ENCODE assay signal across 2 cellular contexts in the genomic region with DNA sequence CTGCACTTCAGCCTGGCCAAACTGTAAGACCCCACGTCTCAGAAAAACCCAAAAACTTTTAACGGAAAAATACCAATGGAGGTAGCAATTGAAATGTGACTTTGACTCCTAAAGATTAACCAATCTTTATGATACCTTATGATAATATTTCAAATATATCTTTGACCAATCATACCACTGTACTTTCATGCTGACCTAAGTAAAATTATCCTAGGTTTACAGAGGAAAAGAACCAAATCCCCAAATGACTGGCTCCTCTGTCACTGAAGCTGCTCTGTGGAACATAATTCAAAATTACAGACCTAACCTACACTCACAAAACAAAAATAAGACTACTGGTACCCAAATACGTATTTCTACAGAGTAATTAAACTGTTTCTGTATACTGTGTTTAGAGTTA.
TF ChIP-seq lines count a peak whose summit lies in the region.

No MANE protein-coding gene starts in this region.

TF ChIP-seq in HepG2, 621 proteins besides CTCF, POLR2A, EP300 and RAD21 (continues in another document):
- TF ChIP-seq ZNF619 (CRISPR knock-in tag; IDR thresholded peaks at IDR 0.05) (no peak), ZNF746 (CRISPR knock-in tag; IDR thresholded peaks at IDR 0.05) (no peak), ZFP1 (CRISPR knock-in tag; IDR thresholded peaks at IDR 0.05) (no peak), MAFK (conservative IDR thresholded peaks at IDR 0.05 in 1 of 2, IDR thresholded peaks at IDR 0.05 in 1 of 2; ENCODE audit: low read length in 2 of 2) (peak; percentile 25 to 64; a peak in 2 of 4 replicates), HIVEP1 (CRISPR knock-in tag; IDR thresholded peaks at IDR 0.05) (no peak), SP2 (CRISPR knock-in tag; IDR thresholded peaks at IDR 0.05) (no peak), ZNF670 (CRISPR knock-in tag; IDR thresholded peaks at IDR 0.05; ENCODE audit: borderline replicate concordance) (no peak), SMAD3 (CRISPR knock-in tag; IDR thresholded peaks at IDR 0.05) (no peak), TCF7L2 (IDR thresholded peaks at IDR 0.05; ENCODE audit: low read depth, low read length) (no peak), THYN1 (CRISPR knock-in tag; IDR thresholded peaks at IDR 0.05; ENCODE audit: borderline replicate concordance, low read depth) (no peak), ELF3 (CRISPR knock-in tag; IDR thresholded peaks at IDR 0.05) (no peak), ZNF354B (CRISPR knock-in tag; IDR thresholded peaks at IDR 0.05) (no peak), MAFF (IDR thresholded peaks at IDR 0.05; ENCODE audit: low read depth, low read length) (peak; percentile 50; the same call in 1 of the 2 replicates), JUNB (CRISPR knock-in tag; IDR thresholded peaks at IDR 0.05; ENCODE audit: borderline replicate concordance) (no peak), SIX4 (CRISPR knock-in tag; IDR thresholded peaks at IDR 0.05) (no peak), ZNF577 (CRISPR knock-in tag; IDR thresholded peaks at IDR 0.05; ENCODE audit: borderline replicate concordance, low read depth) (no peak), AGO1 (IDR thresholded peaks at IDR 0.05; ENCODE audit: low read depth, low read length, poor library complexity, severe bottlenecking) (no peak)
- TF ChIP-seq, protein P1, sequence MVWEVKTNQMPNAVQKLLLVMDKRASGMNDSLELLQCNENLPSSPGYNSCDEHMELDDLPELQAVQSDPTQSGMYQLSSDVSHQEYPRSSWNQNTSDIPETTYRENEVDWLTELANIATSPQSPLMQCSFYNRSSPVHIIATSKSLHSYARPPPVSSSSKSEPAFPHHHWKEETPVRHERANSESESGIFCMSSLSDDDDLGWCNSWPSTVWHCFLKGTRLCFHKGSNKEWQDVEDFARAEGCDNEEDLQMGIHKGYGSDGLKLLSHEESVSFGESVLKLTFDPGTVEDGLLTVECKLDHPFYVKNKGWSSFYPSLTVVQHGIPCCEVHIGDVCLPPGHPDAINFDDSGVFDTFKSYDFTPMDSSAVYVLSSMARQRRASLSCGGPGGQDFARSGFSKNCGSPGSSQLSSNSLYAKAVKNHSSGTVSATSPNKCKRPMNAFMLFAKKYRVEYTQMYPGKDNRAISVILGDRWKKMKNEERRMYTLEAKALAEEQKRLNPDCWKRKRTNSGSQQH (CRISPR knock-in tag; IDR thresholded peaks at IDR 0.05; ENCODE audit: low read depth), result no peak
- TF ChIP-seq, protein P2, sequence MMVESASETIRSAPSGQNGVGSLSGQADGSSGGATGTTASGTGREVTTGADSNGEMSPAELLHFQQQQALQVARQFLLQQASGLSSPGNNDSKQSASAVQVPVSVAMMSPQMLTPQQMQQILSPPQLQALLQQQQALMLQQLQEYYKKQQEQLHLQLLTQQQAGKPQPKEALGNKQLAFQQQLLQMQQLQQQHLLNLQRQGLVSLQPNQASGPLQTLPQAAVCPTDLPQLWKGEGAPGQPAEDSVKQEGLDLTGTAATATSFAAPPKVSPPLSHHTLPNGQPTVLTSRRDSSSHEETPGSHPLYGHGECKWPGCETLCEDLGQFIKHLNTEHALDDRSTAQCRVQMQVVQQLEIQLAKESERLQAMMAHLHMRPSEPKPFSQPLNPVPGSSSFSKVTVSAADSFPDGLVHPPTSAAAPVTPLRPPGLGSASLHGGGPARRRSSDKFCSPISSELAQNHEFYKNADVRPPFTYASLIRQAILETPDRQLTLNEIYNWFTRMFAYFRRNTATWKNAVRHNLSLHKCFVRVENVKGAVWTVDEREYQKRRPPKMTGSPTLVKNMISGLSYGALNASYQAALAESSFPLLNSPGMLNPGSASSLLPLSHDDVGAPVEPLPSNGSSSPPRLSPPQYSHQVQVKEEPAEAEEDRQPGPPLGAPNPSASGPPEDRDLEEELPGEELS (CRISPR knock-in tag; IDR thresholded peaks at IDR 0.05), result no peak
- TF ChIP-seq, protein P3, sequence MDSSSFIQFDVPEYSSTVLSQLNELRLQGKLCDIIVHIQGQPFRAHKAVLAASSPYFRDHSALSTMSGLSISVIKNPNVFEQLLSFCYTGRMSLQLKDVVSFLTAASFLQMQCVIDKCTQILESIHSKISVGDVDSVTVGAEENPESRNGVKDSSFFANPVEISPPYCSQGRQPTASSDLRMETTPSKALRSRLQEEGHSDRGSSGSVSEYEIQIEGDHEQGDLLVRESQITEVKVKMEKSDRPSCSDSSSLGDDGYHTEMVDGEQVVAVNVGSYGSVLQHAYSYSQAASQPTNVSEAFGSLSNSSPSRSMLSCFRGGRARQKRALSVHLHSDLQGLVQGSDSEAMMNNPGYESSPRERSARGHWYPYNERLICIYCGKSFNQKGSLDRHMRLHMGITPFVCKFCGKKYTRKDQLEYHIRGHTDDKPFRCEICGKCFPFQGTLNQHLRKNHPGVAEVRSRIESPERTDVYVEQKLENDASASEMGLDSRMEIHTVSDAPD (CRISPR knock-in tag; IDR thresholded peaks at IDR 0.05), result no peak
- TF ChIP-seq, protein P4, sequence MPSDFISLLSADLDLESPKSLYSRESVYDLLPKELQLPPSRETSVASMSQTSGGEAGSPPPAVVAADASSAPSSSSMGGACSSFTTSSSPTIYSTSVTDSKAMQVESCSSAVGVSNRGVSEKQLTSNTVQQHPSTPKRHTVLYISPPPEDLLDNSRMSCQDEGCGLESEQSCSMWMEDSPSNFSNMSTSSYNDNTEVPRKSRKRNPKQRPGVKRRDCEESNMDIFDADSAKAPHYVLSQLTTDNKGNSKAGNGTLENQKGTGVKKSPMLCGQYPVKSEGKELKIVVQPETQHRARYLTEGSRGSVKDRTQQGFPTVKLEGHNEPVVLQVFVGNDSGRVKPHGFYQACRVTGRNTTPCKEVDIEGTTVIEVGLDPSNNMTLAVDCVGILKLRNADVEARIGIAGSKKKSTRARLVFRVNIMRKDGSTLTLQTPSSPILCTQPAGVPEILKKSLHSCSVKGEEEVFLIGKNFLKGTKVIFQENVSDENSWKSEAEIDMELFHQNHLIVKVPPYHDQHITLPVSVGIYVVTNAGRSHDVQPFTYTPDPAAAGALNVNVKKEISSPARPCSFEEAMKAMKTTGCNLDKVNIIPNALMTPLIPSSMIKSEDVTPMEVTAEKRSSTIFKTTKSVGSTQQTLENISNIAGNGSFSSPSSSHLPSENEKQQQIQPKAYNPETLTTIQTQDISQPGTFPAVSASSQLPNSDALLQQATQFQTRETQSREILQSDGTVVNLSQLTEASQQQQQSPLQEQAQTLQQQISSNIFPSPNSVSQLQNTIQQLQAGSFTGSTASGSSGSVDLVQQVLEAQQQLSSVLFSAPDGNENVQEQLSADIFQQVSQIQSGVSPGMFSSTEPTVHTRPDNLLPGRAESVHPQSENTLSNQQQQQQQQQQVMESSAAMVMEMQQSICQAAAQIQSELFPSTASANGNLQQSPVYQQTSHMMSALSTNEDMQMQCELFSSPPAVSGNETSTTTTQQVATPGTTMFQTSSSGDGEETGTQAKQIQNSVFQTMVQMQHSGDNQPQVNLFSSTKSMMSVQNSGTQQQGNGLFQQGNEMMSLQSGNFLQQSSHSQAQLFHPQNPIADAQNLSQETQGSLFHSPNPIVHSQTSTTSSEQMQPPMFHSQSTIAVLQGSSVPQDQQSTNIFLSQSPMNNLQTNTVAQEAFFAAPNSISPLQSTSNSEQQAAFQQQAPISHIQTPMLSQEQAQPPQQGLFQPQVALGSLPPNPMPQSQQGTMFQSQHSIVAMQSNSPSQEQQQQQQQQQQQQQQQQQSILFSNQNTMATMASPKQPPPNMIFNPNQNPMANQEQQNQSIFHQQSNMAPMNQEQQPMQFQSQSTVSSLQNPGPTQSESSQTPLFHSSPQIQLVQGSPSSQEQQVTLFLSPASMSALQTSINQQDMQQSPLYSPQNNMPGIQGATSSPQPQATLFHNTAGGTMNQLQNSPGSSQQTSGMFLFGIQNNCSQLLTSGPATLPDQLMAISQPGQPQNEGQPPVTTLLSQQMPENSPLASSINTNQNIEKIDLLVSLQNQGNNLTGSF (CRISPR knock-in tag; IDR thresholded peaks at IDR 0.05), result no peak

TF ChIP-seq in endothelial cell of umbilical vein, 7 proteins besides CTCF, POLR2A, EP300 and RAD21:
- TF ChIP-seq EZH2 (IDR thresholded peaks at IDR 0.05; ENCODE audit: borderline replicate concordance, low read depth, low read length, severe bottlenecking), result no peak
- no peak for TF ChIP-seq POLR2AphosphoS5 (IDR thresholded peaks at IDR 0.05; ENCODE audit: insufficient read depth, low read depth, low read length)
